In genomic region chr12:86349196-86349595, GRCh38 we compare ENCODE assay signal across 2 cellular contexts.
TF ChIP-seq lines count a peak whose summit lies in the region.

No MANE protein-coding gene starts in this region.

TF ChIP-seq in SK-N-SH, 30 proteins besides CTCF, POLR2A, EP300 and RAD21 (continued from another document):
- TF ChIP-seq YY1 (IDR thresholded peaks at IDR 0.05; ENCODE audit: low read depth): no peak

TF ChIP-seq in SK-N-SH treated with all-trans-retinoic acid at 6 μM for 48 hours, 23 proteins besides CTCF, POLR2A, EP300 and RAD21 (continued from another document):
- TF ChIP-seq, protein P1, sequence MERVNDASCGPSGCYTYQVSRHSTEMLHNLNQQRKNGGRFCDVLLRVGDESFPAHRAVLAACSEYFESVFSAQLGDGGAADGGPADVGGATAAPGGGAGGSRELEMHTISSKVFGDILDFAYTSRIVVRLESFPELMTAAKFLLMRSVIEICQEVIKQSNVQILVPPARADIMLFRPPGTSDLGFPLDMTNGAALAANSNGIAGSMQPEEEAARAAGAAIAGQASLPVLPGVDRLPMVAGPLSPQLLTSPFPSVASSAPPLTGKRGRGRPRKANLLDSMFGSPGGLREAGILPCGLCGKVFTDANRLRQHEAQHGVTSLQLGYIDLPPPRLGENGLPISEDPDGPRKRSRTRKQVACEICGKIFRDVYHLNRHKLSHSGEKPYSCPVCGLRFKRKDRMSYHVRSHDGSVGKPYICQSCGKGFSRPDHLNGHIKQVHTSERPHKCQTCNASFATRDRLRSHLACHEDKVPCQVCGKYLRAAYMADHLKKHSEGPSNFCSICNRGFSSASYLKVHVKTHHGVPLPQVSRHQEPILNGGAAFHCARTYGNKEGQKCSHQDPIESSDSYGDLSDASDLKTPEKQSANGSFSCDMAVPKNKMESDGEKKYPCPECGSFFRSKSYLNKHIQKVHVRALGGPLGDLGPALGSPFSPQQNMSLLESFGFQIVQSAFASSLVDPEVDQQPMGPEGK (CRISPR knock-in tag; IDR thresholded peaks at IDR 0.05; ENCODE audit: borderline replicate concordance): no peak
- TF ChIP-seq GLIS3 (CRISPR knock-in tag; IDR thresholded peaks at IDR 0.05): no peak
- no peak for TF ChIP-seq ESRRG (CRISPR knock-in tag; IDR thresholded peaks at IDR 0.05)
- TF ChIP-seq SNAI2 (CRISPR knock-in tag; IDR thresholded peaks at IDR 0.05): no peak
- no peak for TF ChIP-seq TCF4 (CRISPR knock-in tag; IDR thresholded peaks at IDR 0.05; ENCODE audit: borderline replicate concordance)
- TF ChIP-seq CSRNP3 (CRISPR knock-in tag; IDR thresholded peaks at IDR 0.05): no peak
- no peak for TF ChIP-seq ARNTL (CRISPR knock-in tag; IDR thresholded peaks at IDR 0.05; ENCODE audit: borderline replicate concordance, low read depth)
- TF ChIP-seq ZNF8 (CRISPR knock-in tag; IDR thresholded peaks at IDR 0.05): no peak
- no peak for TF ChIP-seq ZFP3 (CRISPR knock-in tag; IDR thresholded peaks at IDR 0.05)
- no peak for TF ChIP-seq ZNF70 (CRISPR knock-in tag; IDR thresholded peaks at IDR 0.05)
- no peak for TF ChIP-seq BACH2 (CRISPR knock-in tag; IDR thresholded peaks at IDR 0.05; ENCODE audit: borderline replicate concordance)
- no peak for TF ChIP-seq CSDC2 (CRISPR knock-in tag; IDR thresholded peaks at IDR 0.05)
- TF ChIP-seq ISL1 (CRISPR knock-in tag; IDR thresholded peaks at IDR 0.05): no peak
- TF ChIP-seq ZFP30 (CRISPR knock-in tag; IDR thresholded peaks at IDR 0.05): no peak
